ENCODE assay signal across 7 cellular contexts in the genomic region with DNA sequence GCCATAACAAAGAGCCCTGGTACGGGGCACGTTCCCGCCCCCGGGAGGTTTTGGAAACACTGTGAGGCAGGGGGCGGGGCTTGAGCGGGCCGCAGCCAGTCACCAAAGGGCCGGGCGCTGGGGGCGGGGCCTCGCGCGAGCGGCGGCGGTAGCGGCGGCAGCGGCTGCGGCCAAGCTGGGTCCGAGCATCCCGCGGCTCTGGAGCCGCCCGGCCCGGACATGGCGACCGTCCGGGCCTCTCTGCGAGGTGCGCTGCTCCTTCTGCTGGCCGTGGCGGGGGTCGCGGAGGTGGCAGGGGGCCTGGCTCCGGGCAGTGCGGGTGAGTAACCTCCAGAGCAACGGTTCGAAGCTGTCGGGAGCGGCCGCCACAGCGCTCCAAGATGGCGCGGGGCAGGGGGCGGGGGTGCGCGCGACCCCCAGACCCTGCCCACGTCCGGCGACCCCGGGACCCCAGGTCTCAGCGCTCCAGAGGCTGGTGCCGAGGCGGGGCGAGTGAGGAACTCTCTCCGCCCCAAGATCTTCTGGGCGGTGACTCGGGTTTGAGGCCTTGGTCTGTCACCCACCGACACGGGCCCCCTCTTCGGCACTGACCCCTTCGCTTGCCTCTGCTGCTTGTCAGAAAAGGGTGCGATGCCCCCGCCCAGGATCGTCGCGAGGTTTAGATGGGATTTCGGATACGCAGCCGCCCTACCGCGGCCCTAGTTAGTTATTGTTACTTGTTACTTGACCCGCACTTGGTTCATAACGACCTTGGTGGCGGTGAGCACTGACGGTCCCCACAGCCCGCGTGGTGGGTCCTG. TPM values are rescaled to one million over a fixed set of nuclear protein-coding genes. Genes with fewer than 3 reads are reported as not detected.
DNase-seq lines count a peak whose midpoint lies in the region; ATAC-seq and TF ChIP-seq lines count a peak whose summit lies in the region.

A gene with protein sequence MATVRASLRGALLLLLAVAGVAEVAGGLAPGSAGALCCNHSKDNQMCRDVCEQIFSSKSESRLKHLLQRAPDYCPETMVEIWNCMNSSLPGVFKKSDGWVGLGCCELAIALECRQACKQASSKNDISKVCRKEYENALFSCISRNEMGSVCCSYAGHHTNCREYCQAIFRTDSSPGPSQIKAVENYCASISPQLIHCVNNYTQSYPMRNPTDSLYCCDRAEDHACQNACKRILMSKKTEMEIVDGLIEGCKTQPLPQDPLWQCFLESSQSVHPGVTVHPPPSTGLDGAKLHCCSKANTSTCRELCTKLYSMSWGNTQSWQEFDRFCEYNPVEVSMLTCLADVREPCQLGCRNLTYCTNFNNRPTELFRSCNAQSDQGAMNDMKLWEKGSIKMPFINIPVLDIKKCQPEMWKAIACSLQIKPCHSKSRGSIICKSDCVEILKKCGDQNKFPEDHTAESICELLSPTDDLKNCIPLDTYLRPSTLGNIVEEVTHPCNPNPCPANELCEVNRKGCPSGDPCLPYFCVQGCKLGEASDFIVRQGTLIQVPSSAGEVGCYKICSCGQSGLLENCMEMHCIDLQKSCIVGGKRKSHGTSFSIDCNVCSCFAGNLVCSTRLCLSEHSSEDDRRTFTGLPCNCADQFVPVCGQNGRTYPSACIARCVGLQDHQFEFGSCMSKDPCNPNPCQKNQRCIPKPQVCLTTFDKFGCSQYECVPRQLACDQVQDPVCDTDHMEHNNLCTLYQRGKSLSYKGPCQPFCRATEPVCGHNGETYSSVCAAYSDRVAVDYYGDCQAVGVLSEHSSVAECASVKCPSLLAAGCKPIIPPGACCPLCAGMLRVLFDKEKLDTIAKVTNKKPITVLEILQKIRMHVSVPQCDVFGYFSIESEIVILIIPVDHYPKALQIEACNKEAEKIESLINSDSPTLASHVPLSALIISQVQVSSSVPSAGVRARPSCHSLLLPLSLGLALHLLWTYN (plus strand): TSS at position 134 of the 800 bp plus-strand sequence. CDS start 86 bp downstream, at position 220.

- no peak for TF ChIP-seq CTCF in chondrocyte (IDR thresholded peaks at IDR 0.05)
- TF ChIP-seq CTCF in kidney epithelial cell (IDR thresholded peaks at IDR 0.05; ENCODE audit: insufficient read depth, low read length, poor library complexity, severe bottlenecking) = no peak

- no peaks in the 10 kb centered on the region for H3K36me3 ChIP-seq in kidney epithelial cell (ENCODE audit: control insufficient read depth, insufficient read depth, low read length)

- H3K27me3 Mint-ChIP-seq in chondrocyte (ENCODE audit: low read depth) = no peaks in the 10 kb centered on the region

- H3K4me3 ChIP-seq in kidney epithelial cell (ENCODE audit: low read depth, low read length) = peak within 1 kb of the TSS; percentile 98

- no peaks in the 10 kb centered on the region for H3K36me3 Mint-ChIP-seq in chondrocyte (ENCODE audit: low read depth)

- H3K4me1 Mint-ChIP-seq in chondrocyte (ENCODE audit: low read depth) = peaks cover 48% of the 10 kb centered on the region

- ATAC-seq in GM18517 (IDR thresholded peaks at IDR 0.05; ENCODE audit: unreplicated experiment) = peak; percentile 55
- ATAC-seq in HG03025 (IDR thresholded peaks at IDR 0.05; ENCODE audit: low FRiP score, unreplicated experiment) = peak; percentile 78

- DNase-seq in NCI-H2171 (lab: John Stamatoyannopoulos, UW) = peak; percentile 49
- DNase-seq in activated CD4-positive, alpha-beta T cell treated with anti-CD3 and anti-CD28 coated beads for 24 hours (ENCODE audit: low read depth in 2 of 2) = peak; percentile 86 to 89
- peak; percentile 94 for DNase-seq in chondrocyte (ENCODE audit: low spot score)
- DNase-seq in kidney epithelial cell (ENCODE audit: low read depth) = no peak
- peak; percentile 73 to 86 for DNase-seq in stimulated activated CD4-positive, alpha-beta T cell treated with anti-CD3 and anti-CD28 coated beads, Interleukin-15, amount 100 ng/mL, for 1 hour (ENCODE audit: low read depth in 1 of 2, low spot score in 1 of 2)

- peak within 1 kb of the TSS; percentile 93 for H3K27ac Mint-ChIP-seq in chondrocyte (ENCODE audit: unreplicated experiment)

- no peaks in the 10 kb centered on the region for H3K9me3 Mint-ChIP-seq in chondrocyte (ENCODE audit: low read depth)

- H3K27me3 ChIP-seq in kidney epithelial cell (ENCODE audit: control insufficient read depth, insufficient read depth, low read length) = no peaks in the 10 kb centered on the region

- H3K4me3 Mint-ChIP-seq in chondrocyte (ENCODE audit: unreplicated experiment) = peak within 1 kb of the TSS; percentile 83

RNA-seq across cellular contexts. Expression of the gene that starts here (rescaled TPM):
- 33.5 to 66.6 TPM (median 33.5 TPM) in 3 replicates for total RNA-seq in chondrocyte
- total RNA-seq in kidney epithelial cell = 4.0 and 4.8 TPM in 2 replicates
